ENCODE assay signal across 17 cellular contexts in the genomic region with DNA sequence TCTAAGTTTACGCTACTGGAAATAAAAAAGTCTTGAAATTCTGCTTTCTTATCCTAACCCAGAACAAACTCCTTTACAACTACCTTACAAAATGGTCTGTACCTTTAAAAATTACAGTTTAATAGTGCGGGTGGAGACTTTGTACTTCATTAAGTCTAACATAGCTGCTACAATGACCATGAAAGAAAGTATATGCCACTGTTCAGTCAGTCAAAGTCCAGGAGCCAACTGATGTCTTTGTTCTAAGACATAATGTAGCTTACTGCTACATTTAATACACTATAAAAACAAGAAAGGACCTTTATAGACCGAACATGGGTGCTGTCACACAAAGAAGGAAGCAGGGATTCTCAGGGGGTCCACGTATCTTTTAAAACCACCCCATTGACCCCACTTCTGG. TPM values are rescaled to one million over a fixed set of nuclear protein-coding genes. Genes with fewer than 3 reads are reported as not detected.
DNase-seq lines count a peak whose midpoint lies in the region; ATAC-seq and TF ChIP-seq lines count a peak whose summit lies in the region.
"Had no signal": no experiment of that assay in that cellular context is flagged by ENCODE, and none has a peak within 500 bp of the region (broad histone marks: within the 10 kb centered on the region; RNA-seq: fewer than 3 reads in every experiment).

No MANE protein-coding gene starts in this region.

- peaks cover 8% of the 10 kb centered on the region for H4K20me1 ChIP-seq in osteoblast (ENCODE audit: insufficient read depth, low read length)

- H3K4me1 Mint-ChIP-seq in mesothelial cell of epicardium = no peaks in the 10 kb centered on the region

- ATAC-seq in left colon (peak; percentile 75), HG03045 (IDR thresholded peaks at IDR 0.05; ENCODE audit: unreplicated experiment) (no peak)
- ATAC-seq: CD8-positive, alpha-beta T cell had no signal

- H3K9me3 Mint-ChIP-seq in mesothelial cell of epicardium = no peaks in the 10 kb centered on the region
- H3K9me3 Mint-ChIP-seq: CD14-positive monocyte; CD4-positive, CD25-positive, alpha-beta regulatory T cell; CD8-positive, alpha-beta T cell had no signal

- intact Hi-C loops in left colon (cut with DNase I, micrococcal nuclease) = no loop called here

- no peaks in the 10 kb centered on the region for H3K9me3 ChIP-seq in osteoblast (ENCODE audit: low read depth, low read length)
- H3K9me3 ChIP-seq: BE2C, BLaER1, Caco-2 had no signal

- TF ChIP-seq CTCF in osteoblast (IDR thresholded peaks at IDR 0.05; ENCODE audit: extremely low read depth, low read depth, low read length) (no peak), mesothelial cell of epicardium (IDR thresholded peaks at IDR 0.05; ENCODE audit: unreplicated experiment) (no peak)

- no peak overlapping the region for H3K4me2 ChIP-seq in osteoblast (ENCODE audit: insufficient read depth, low read length)
- H3K4me2 ChIP-seq: BLaER1 had no signal

- H3K4me3 Mint-ChIP-seq in mesothelial cell of epicardium = no peak overlapping the region
- H3K4me3 Mint-ChIP-seq: CD14-positive monocyte; CD4-positive, CD25-positive, alpha-beta regulatory T cell; CD8-positive, alpha-beta T cell had no signal

- no peak overlapping the region for H3K27ac Mint-ChIP-seq in mesothelial cell of epicardium
- H3K27ac Mint-ChIP-seq: CD8-positive, alpha-beta T cell had no signal

- peaks cover 6% of the 10 kb centered on the region for H3K4me1 ChIP-seq in osteoblast (ENCODE audit: insufficient read depth, low read length)
- H3K4me1 ChIP-seq: BE2C, Caco-2 had no signal

- no peak overlapping the region for H2AFZ ChIP-seq in osteoblast (ENCODE audit: low read length)

- H3K36me3 ChIP-seq in osteoblast (ENCODE audit: insufficient read depth, low read length) = peaks cover 82% of the 10 kb centered on the region

- H3K27me3 Mint-ChIP-seq in mesothelial cell of epicardium (ENCODE audit: low read depth) = no peaks in the 10 kb centered on the region
- H3K27me3 Mint-ChIP-seq: CD4-positive, CD25-positive, alpha-beta regulatory T cell had no signal

- H3K27me3 ChIP-seq in osteoblast (ENCODE audit: insufficient read depth, low read length) = no peaks in the 10 kb centered on the region
- H3K27me3 ChIP-seq: BE2C, BLaER1 had no signal

- H3K27ac ChIP-seq in osteoblast (ENCODE audit: low read depth, low read length) = no peak overlapping the region
- H3K27ac ChIP-seq: BLaER1 had no signal

- H3K36me3 Mint-ChIP-seq in mesothelial cell of epicardium = peaks cover 49% of the 10 kb centered on the region

- DNase-seq in left colon = no peak
- DNase-seq in osteoblast (ENCODE audit: insufficient read length, low spot score, missing footprints) = peak; percentile 15
- DNase-seq in NCI-H526 (lab: John Stamatoyannopoulos, UW) = no peak
- DNase-seq in mesothelial cell of epicardium (ENCODE audit: low spot score in 2 of 2, unreplicated experiment in 2 of 2) = no peak
- DNase-seq: 8988T; ACHN; BE2C; C1 segment of cervical spinal cord; Caco-2; Calu3; CD4-positive, CD25-positive, alpha-beta regulatory T cell; CD8-positive, alpha-beta T cell; DMS79 treated with DMSO at 0.1 percent for 48 hours; GF-D8 had no signal

- peaks cover 3% of the 10 kb centered on the region for H3K79me2 ChIP-seq in osteoblast (ENCODE audit: insufficient read depth, low read length)

- H3K4me3 ChIP-seq in osteoblast (ENCODE audit: insufficient read depth, low read length) = no peak overlapping the region
- H3K4me3 ChIP-seq: BLaER1 had no signal

RNA-seq across cellular contexts. Expression of a gene that starts 36.0 kb away (rescaled TPM):
- total RNA-seq in left colon = 10 to 100 TPM; 32.9 to 39.5 TPM
- total RNA-seq in osteoblast = 28.3 and 36.6 TPM in 2 replicates
- 47.0 to 47.9 TPM (median 47.6 TPM) in 3 replicates for total RNA-seq in mesothelial cell of epicardium

RNA-seq across cellular contexts. Expression of a gene that starts 45.2 kb away (rescaled TPM):
- total RNA-seq in left colon (100 to 1,000 TPM; 244 to 262 TPM), osteoblast (under 0.01 TPM in 2 replicates), mesothelial cell of epicardium (0.04 to 0.55 TPM (median 0.25 TPM) in 3 replicates)
- total RNA-seq: CD4-positive, CD25-positive, alpha-beta regulatory T cell had no signal

Comparison
In these comparisons a context has a peak if more than half of its experiments do, and no peak if none do; other contexts are left out.
1. RNA of a gene that starts 45.2 kb away (total RNA-seq): 244 to 262 TPM in left colon; 0.04 to 0.55 TPM in mesothelial cell of epicardium and under 0.01 TPM in osteoblast; every median in the first group is over 100 times any median in the second.